Comparison of ENCODE assay signal across 8 cellular contexts in genomic region chr2:20326163-20326780, GRCh38. TPM values are rescaled to one million over a fixed set of nuclear protein-coding genes. Genes with fewer than 3 reads are reported as not detected.
DNase-seq lines count a peak whose midpoint lies in the region; ATAC-seq and TF ChIP-seq lines count a peak whose summit lies in the region.

No MANE protein-coding gene starts in this region.

- no peaks in the 10 kb centered on the region for H3F3A ChIP-seq in Loucy (ENCODE audit: low read depth)

- H3K9me3 ChIP-seq in Loucy (ENCODE audit: insufficient read depth, low read depth, low read length) (peaks cover 8% of the 10 kb centered on the region; the same call in 1 of the 2 replicates), mammary epithelial cell (replicated peaks; ENCODE audit: insufficient read depth, low read length) (no peaks in the 10 kb centered on the region)

- H3K4me2 ChIP-seq in Loucy (ENCODE audit: low read depth, low read length, poor library complexity, severe bottlenecking) = no peak overlapping the region
- H3K4me2 ChIP-seq in mammary epithelial cell (ENCODE audit: insufficient read depth, low read depth, low read length) = no peak overlapping the region

- intact Hi-C loops in mammary epithelial cell (cut with micrococcal nuclease) = loop anchor here (1.0 to 5.0 kb wide), 6 partner anchors 24 to 316 kb away; partner anchors contain the start of gene PUM2

- WGBS in mammary epithelial cell (ENCODE audit: low coverage, missing lambda C conversion rate) = 63% methylated on average over 4 of the region's 4 CpGs

- in situ Hi-C loops in mammary epithelial cell (cut with MboI; ENCODE audit: low sequenced_read_pairs in 2 of 2) = no loop called here

- H3K9ac ChIP-seq in Loucy (ENCODE audit: low read depth, low read length, poor library complexity, severe bottlenecking) = no peak overlapping the region
- no peak overlapping the region for H3K9ac ChIP-seq in mammary epithelial cell (ENCODE audit: insufficient read depth, low read length)

- no TSS peak for BruUV-seq in mammary epithelial cell (replicated peaks; lab: Mats Ljungman, UMichigan)

- H3K4me3 ChIP-seq in Loucy (ENCODE audit: low read length, poor library complexity, severe bottlenecking) = no peak overlapping the region
- H3K4me3 ChIP-seq in mammary epithelial cell (replicated peaks in 1 of 3; ENCODE audit: insufficient read depth in 1 of 3, low read depth in 2 of 3, low read length in 3 of 3) = no peak overlapping the region

- ATAC-seq in GM21447 (IDR thresholded peaks at IDR 0.05; ENCODE audit: unreplicated experiment) = peak; percentile 79
- no peak for ATAC-seq in GM18517 (IDR thresholded peaks at IDR 0.05; ENCODE audit: unreplicated experiment)

- dilution Hi-C loops in mammary epithelial cell (cut with HindIII; ENCODE audit: low sequenced_read_pairs) = no loop called here

- peaks cover 72% of the 10 kb centered on the region for H3K36me3 ChIP-seq in Loucy (ENCODE audit: insufficient read depth, low read length)
- peaks cover 8% of the 10 kb centered on the region for H3K36me3 ChIP-seq in mammary epithelial cell (ENCODE audit: insufficient read depth, low read length)

- H4K20me1 ChIP-seq in Loucy (ENCODE audit: insufficient read depth, low read length, poor library complexity, severe bottlenecking) = peaks cover 98% of the 10 kb centered on the region
- H4K20me1 ChIP-seq in mammary epithelial cell (ENCODE audit: insufficient read depth, low read length) = peaks cover 16% of the 10 kb centered on the region

- H3K79me2 ChIP-seq in Loucy (ENCODE audit: insufficient read depth, low read length) = peaks cover 95% of the 10 kb centered on the region
- H3K79me2 ChIP-seq in mammary epithelial cell (ENCODE audit: insufficient read depth, low read length) = peaks cover 95% of the 10 kb centered on the region

- H3K9me2 ChIP-seq in Loucy (replicated peaks; ENCODE audit: low read depth, low read length) = no peaks in the 10 kb centered on the region

- H3K4me1 ChIP-seq in Loucy (ENCODE audit: insufficient read depth, low read length, poor library complexity, severe bottlenecking) (peaks cover 8% of the 10 kb centered on the region), mammary epithelial cell (ENCODE audit: insufficient read depth, low read length) (peaks cover 4% of the 10 kb centered on the region)

- H2AFZ ChIP-seq in Loucy (ENCODE audit: low read length) (no peak overlapping the region), mammary epithelial cell (ENCODE audit: low read depth, low read length) (no peak overlapping the region)

- CTCF ChIA-PET in mammary epithelial cell (lab: Charles Lee; ENCODE audit: low non-redundant PET) = interaction anchor here (0.6 to 0.9 kb wide), 6 partner anchors 10 to 129 kb away, joined by 3 to 5 read pairs (median 4); no protein-coding TSS in a partner anchor

- DNase-seq in DMS153 treated with DMSO at 0.1 percent for 48 hours (lab: John Stamatoyannopoulos, UW; ENCODE audit: unreplicated experiment) = peak; percentile 15
- peak; percentile 63 for DNase-seq in SW480 (ENCODE audit: low spot score)
- peak; percentile 46 for DNase-seq in mammary epithelial cell
- peak; percentile 39 for DNase-seq in kidney glomerular epithelial cell (lab: John Stamatoyannopoulos, UW)
- peak; percentile 62 for DNase-seq in stimulated activated CD8-positive, alpha-beta memory T cell treated with anti-CD3 and anti-CD28 coated beads, Interleukin-4, amount 100 ng/mL, for 48 hours

- TF ChIP-seq CTCF in Loucy (conservative IDR thresholded peaks at IDR 0.05; ENCODE audit: low read length) (peak; percentile 88), mammary epithelial cell (conservative IDR thresholded peaks at IDR 0.05 in 1 of 2, IDR thresholded peaks at IDR 0.05 in 1 of 2; ENCODE audit: extremely low read depth in 1 of 2, insufficient read depth in 1 of 2, low read depth in 1 of 2, low read length in 2 of 2) (peak; percentile 89 to 91)

- H3K27me3 ChIP-seq in Loucy (ENCODE audit: insufficient read depth, low read length, poor library complexity, severe bottlenecking) (no peaks in the 10 kb centered on the region), mammary epithelial cell (ENCODE audit: insufficient read depth, low read length) (no peaks in the 10 kb centered on the region)

- H3K27ac ChIP-seq in mammary epithelial cell (ENCODE audit: insufficient read depth, low read depth, low read length) = no peak overlapping the region

RNA-seq across cellular contexts. Expression of gene PUM2, which starts 24.4 kb away (rescaled TPM):
- total RNA-seq in mammary epithelial cell = 10 to 100 TPM; 50.7 to 60.8 TPM
- 28.5 TPM for polyA plus RNA-seq in mammary epithelial cell
- 48.0 TPM for polyA minus RNA-seq in mammary epithelial cell
